In the genomic region with DNA sequence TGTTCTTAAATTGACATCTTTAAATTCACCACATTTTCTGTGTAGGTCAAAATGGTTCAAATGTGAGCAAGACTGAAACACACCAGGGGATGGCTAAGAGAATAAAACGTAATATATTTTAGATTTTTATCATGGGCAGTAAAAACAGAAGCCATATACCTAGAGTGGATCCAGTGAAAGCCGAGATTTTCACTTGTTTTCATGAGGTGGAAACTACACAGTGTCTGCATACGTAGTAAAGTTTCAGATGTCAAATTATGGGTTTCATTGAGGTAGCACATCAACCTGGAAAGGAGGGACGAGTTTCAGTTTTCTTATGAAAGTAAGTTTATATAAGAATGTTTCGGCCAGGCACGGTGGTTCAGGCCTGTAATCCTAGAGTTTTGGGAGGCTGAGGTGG, we compare ENCODE assay signal across 27 cellular contexts. TPM values are rescaled to one million over a fixed set of nuclear protein-coding genes. Genes with fewer than 3 reads are reported as not detected.
DNase-seq lines count a peak whose midpoint lies in the region; TF ChIP-seq lines count a peak whose summit lies in the region.
"Had no signal": no experiment of that assay in that cellular context is flagged by ENCODE, and none has a peak within 500 bp of the region (broad histone marks: within the 10 kb centered on the region; RNA-seq: fewer than 3 reads in every experiment).

No MANE protein-coding gene starts in this region.

- H3K9me3 ChIP-seq in WERI-Rb-1 (ENCODE audit: severe bottlenecking) (no peaks in the 10 kb centered on the region), muscle layer of colon (ENCODE audit: low read length) (no peaks in the 10 kb centered on the region), stomach smooth muscle (ENCODE audit: control insufficient read depth in 2 of 2, low read length in 2 of 2) (no peaks in the 10 kb centered on the region)
- H3K9me3 ChIP-seq: breast epithelium, Caco-2, ovary, thyroid gland had no signal

- peak; percentile 25 for DNase-seq in DMS 273 (lab: John Stamatoyannopoulos, UW; ENCODE audit: unreplicated experiment)
- no peak for DNase-seq in DMS 273 treated with DMSO at 0.1 percent for 48 hours (lab: John Stamatoyannopoulos, UW)
- no peak for DNase-seq in WERI-Rb-1
- DNase-seq in H4 (ENCODE audit: low spot score), result no peak
- DNase-seq in NCI-H2196 (lab: John Stamatoyannopoulos, UW; ENCODE audit: unreplicated experiment), result no peak
- no peak for DNase-seq in activated naive CD4-positive, alpha-beta T cell treated with Interleukin-2 at 50 U/mL for 16 hours
- DNase-seq: activated CD8-positive, alpha-beta memory T cell treated with anti-CD3 and anti-CD28 coated beads, Interleukin-2, amount 50 U/mL, for 48 hours; activated CD8-positive, alpha-beta T cell treated with anti-CD3 and anti-CD28 coated beads for 36 hours; Caco-2; DMS79 treated with DMSO at 0.1 percent for 48 hours; GDM1; Kasumi-1; left colon; NCI-H187; NCI-H510A treated with DMSO at 0.1 percent for 48 hours; ovary; stimulated activated naive CD4-positive, alpha-beta T cell treated with Interleukin-2 at 50 U/mL for 16 hours; thyroid gland had no signal

- H3K27me3 ChIP-seq in WERI-Rb-1 (ENCODE audit: insufficient read depth, low read depth, severe bottlenecking), result no peaks in the 10 kb centered on the region
- no peaks in the 10 kb centered on the region for H3K27me3 ChIP-seq in muscle layer of colon (ENCODE audit: control insufficient read depth in 1 of 2, insufficient read depth in 2 of 2, low read length in 2 of 2)
- no peaks in the 10 kb centered on the region for H3K27me3 ChIP-seq in stomach smooth muscle (ENCODE audit: control insufficient read depth in 1 of 2, insufficient read depth in 2 of 2, low read length in 2 of 2)
- H3K27me3 ChIP-seq: breast epithelium, ovary, thyroid gland had no signal

- H3K4me3 ChIP-seq in WERI-Rb-1 (ENCODE audit: low read depth, low read length) (no peak overlapping the region), muscle layer of colon (ENCODE audit: low read depth in 1 of 2, low read length in 2 of 2) (no peak overlapping the region), stomach smooth muscle (ENCODE audit: low read length in 2 of 2) (no peak overlapping the region)
- H3K4me3 ChIP-seq: breast epithelium, ovary, skin epidermis, thyroid gland had no signal

- H3K36me3 ChIP-seq in WERI-Rb-1 (no peaks in the 10 kb centered on the region), muscle layer of colon (ENCODE audit: insufficient read depth, low read length) (no peaks in the 10 kb centered on the region), stomach smooth muscle (ENCODE audit: control insufficient read depth in 2 of 2, insufficient read depth in 2 of 2, low read length in 2 of 2) (no peaks in the 10 kb centered on the region)
- H3K36me3 ChIP-seq: breast epithelium, ovary, thyroid gland had no signal

- no peak for TF ChIP-seq CTCF in WERI-Rb-1 (IDR thresholded peaks at IDR 0.05; ENCODE audit: low read depth, low read length)

- H3K4me1 ChIP-seq in muscle layer of colon (ENCODE audit: insufficient read depth, low read length) (peaks cover 75% of the 10 kb centered on the region), stomach smooth muscle (ENCODE audit: control insufficient read depth, insufficient read depth, low read length) (peaks cover 60% of the 10 kb centered on the region)
- H3K4me1 ChIP-seq: breast epithelium had no signal

- H3K27ac ChIP-seq in WERI-Rb-1 (peak overlapping the region; percentile 80), muscle layer of colon (ENCODE audit: low read depth, low read length) (peak overlapping the region; percentile 31), stomach smooth muscle (ENCODE audit: low read length) (peak overlapping the region; percentile 95)
- H3K27ac ChIP-seq: 22Rv1, breast epithelium, C4-2B, ovary, skin epidermis, thyroid gland had no signal

- H3K9ac ChIP-seq in muscle layer of colon (ENCODE audit: low read length), result no peak overlapping the region
- peak overlapping the region in 1 of 2 donors; percentile 31 for H3K9ac ChIP-seq in stomach smooth muscle (ENCODE audit: low read length in 2 of 2)

RNA-seq across cellular contexts. Expression of a gene that starts 25.9 kb away (rescaled TPM):
- 0.25 TPM in 1 of 2 replicates, not detected in the other for total RNA-seq in H4 (2014; rRNA removed; shearing (Covaris generic))
- total RNA-seq: activated CD8-positive, alpha-beta T cell treated with anti-CD3 and anti-CD28 coated beads for 36 hours; activated T-helper 2 cell treated with anti-CD3 and anti-CD28 coated beads, Interferon-gamma antibody, Interleukin-2, Interleukin-4, amounts not matched to agents 10 μg/mL and 5 μg/mL and 100 μg/mL, durations not matched to agents 14 hours and 24 hours and 36 hours; Caco-2; lung microvascular endothelial cell; T-helper 2 cell treated with Interferon-gamma antibody and Interleukin-4, amounts not matched to agents 100 ng/mL and 5 ng/mL, for 36 hours had no signal

Comparison
In these comparisons a context has a peak if more than half of its experiments do, and no peak if none do; other contexts are left out.
1. H3K27ac ChIP-seq: peak in every context shown above with its lines; median percentile 95 in stomach smooth muscle; 80 in WERI-Rb-1; 31 in muscle layer of colon.